In the genomic region with DNA sequence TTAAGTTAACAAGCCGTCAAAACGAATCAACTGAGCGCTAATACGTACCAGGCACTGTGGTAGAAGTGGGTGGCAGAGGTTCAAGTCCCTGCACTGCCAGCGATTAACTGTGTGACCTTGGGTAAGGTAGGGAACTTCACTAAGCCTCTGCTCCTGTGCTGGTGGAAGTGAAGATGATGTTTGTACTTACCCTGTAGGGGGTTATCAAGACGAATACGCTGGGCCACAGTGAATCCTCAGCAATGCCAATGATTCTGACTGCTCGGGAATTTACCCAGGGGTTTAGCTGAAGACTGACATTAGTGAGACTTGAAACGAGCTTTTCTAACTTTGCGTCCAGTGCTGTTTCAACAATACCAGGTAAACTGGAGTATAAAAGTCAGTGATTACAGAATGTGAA, we compare ENCODE assay signal across 8 cellular contexts.
"Had no signal": no experiment of that assay in that cellular context is flagged by ENCODE, and none has a peak within 500 bp of the region (broad histone marks: within the 10 kb centered on the region; RNA-seq: fewer than 3 reads in every experiment).

No MANE protein-coding gene starts in this region.

- ATAC-seq: HCT116, HepG2, K562 had no signal

- H3K4me1 ChIP-seq: HAP-1 had no signal

- H3K27ac ChIP-seq: HL-60 had no signal

- H3K9me3 ChIP-seq: HAP-1 had no signal

- FAIRE-seq: HepG2, K562 had no signal

- DNase-seq: GOT3, H7, KG1 had no signal

- H3K4me3 ChIP-seq: HAP-1, K562 had no signal

- H3K36me3 ChIP-seq: HAP-1 had no signal
